In genomic region chr2:28621172-28622100, GRCh38 we compare ENCODE assay signal across 8 cellular contexts.
DNase-seq lines count a peak whose midpoint lies in the region; FAIRE-seq and TF ChIP-seq lines count a peak whose summit lies in the region.

No MANE protein-coding gene starts in this region.

- H3K4me3 ChIP-seq in parathyroid adenoma (ENCODE audit: low read depth, low read length) (peak overlapping the region; percentile 1), transverse colon (no peak overlapping the region)

- 2 to 29% methylated on average over 7 to 15 of the region's 15 CpGs for WGBS in transverse colon (ENCODE audit: low coverage in 1 of 2), 2 donors

- no peak overlapping the region for H3K9ac ChIP-seq in parathyroid adenoma

- H3K9me3 Mint-ChIP-seq in activated naive CD8-positive, alpha-beta T cell (ENCODE audit: low read depth) = no peaks in the 10 kb centered on the region

- peak; percentile 21 for TF ChIP-seq POLR2A in transverse colon (IDR thresholded peaks at IDR 0.05)

- no peaks in the 10 kb centered on the region for H3K9me3 ChIP-seq in parathyroid adenoma (ENCODE audit: control insufficient read depth, low read length)
- no peaks in the 10 kb centered on the region for H3K9me3 ChIP-seq in transverse colon

- no peaks in the 10 kb centered on the region for H3K36me3 ChIP-seq in parathyroid adenoma (ENCODE audit: control insufficient read depth, insufficient read depth, low read length)
- no peaks in the 10 kb centered on the region for H3K36me3 ChIP-seq in transverse colon

- DNase-seq in AG20443 (ENCODE audit: low spot score) = peak; percentile 92
- peak; percentile 75 for DNase-seq in HTR-8/SVneo (ENCODE audit: insufficient read length, low spot score)
- peak; percentile 28 for DNase-seq in SK-N-DZ (ENCODE audit: low spot score)
- DNase-seq in glomerular endothelial cell (ENCODE audit: extremely low read depth, low read depth, low spot score) = peak; percentile 100
- DNase-seq in transverse colon = peak; percentile 80
- no peak for DNase-seq in NCI-H524 (lab: John Stamatoyannopoulos, UW)

- H3K4me3 Mint-ChIP-seq in activated naive CD8-positive, alpha-beta T cell = peak overlapping the region; percentile 76

- peak overlapping the region; percentile 23 for H3K4me2 ChIP-seq in parathyroid adenoma (ENCODE audit: low read length)

- intact Hi-C loops in transverse colon (cut with DNase I; ENCODE audit: low total_unique reads) = no loop called here

- TF ChIP-seq CTCF in parathyroid adenoma (IDR thresholded peaks at IDR 0.05) = peak; percentile 71
- TF ChIP-seq CTCF in transverse colon (IDR thresholded peaks at IDR 0.05) = peak; percentile 20 to 73 (median 49)

- H3K27me3 ChIP-seq in parathyroid adenoma (ENCODE audit: control insufficient read depth, insufficient read depth, low read length) (no peaks in the 10 kb centered on the region), transverse colon (no peaks in the 10 kb centered on the region)

- H3K4me1 ChIP-seq in parathyroid adenoma (peaks cover 26% of the 10 kb centered on the region), transverse colon (peaks cover 42 to 69% (median 61%) of the 10 kb centered on the region in 4 donors)

- H3K27ac Mint-ChIP-seq in activated naive CD8-positive, alpha-beta T cell = peak overlapping the region; percentile 96

- peaks cover 5% of the 10 kb centered on the region for H3K79me2 ChIP-seq in parathyroid adenoma

- H3K27ac ChIP-seq in parathyroid adenoma (peak overlapping the region; percentile 89), transverse colon (peak overlapping the region; percentile 85 to 91 (median 88))

- in situ Hi-C loops in transverse colon (cut with MboI; ENCODE audit: low pct_ligation_motif_present in 1 of 4, low pct_unique_long_range_greater_than_20kb in 1 of 4, low sequenced_read_pairs in 3 of 4) = loop anchor here in 1 of 4 donors (10.0 kb wide), 1 partner anchor 133 kb away; the partner anchor contains the start of gene PPP1CB

- peaks cover 3% of the 10 kb centered on the region for H3K36me3 Mint-ChIP-seq in activated naive CD8-positive, alpha-beta T cell

- peak; percentile 87 for TF ChIP-seq EP300 in transverse colon (IDR thresholded peaks at IDR 0.05; ENCODE audit: low read depth)

- H3K27me3 Mint-ChIP-seq in activated naive CD8-positive, alpha-beta T cell = no peaks in the 10 kb centered on the region

- peaks cover 91% of the 10 kb centered on the region for H3K4me1 Mint-ChIP-seq in activated naive CD8-positive, alpha-beta T cell (ENCODE audit: low read depth)

- FAIRE-seq in HTR-8/SVneo (lab: Jason Lieb, UNC) = peak; percentile 85

- H2AFZ ChIP-seq in parathyroid adenoma = peak overlapping the region; percentile 84

Comparison
In these comparisons a context has a peak if more than half of its experiments do, and no peak if none do; other contexts are left out.
1. DNase-seq: peak in AG20443 (single experiment), HTR-8/SVneo (single experiment), SK-N-DZ (single experiment), glomerular endothelial cell (single experiment) and transverse colon (single experiment); none in NCI-H524 (0 of 2).